In the genomic region with DNA sequence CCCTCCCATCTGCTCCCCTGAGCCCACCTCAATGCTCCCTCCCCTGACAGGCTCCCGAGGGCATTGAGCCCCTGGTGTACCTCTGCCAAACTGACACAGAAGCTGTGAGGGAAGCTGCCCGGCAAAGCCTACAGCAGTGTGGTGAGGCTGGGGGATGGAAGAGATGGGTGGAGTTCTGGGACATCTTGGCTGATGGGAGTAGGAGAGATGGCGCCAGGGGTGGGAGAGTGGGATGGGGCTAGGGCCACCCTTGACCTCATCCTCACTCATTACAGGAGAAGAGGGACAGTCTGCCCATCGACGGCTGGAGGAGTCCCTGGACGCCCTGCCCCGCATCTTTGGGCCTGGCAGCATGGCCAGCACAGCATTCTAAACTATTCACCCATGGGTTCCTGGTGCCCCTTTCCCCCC, we compare ENCODE assay signal across 1 cellular context.
TF ChIP-seq lines count a peak whose summit lies in the region.

No MANE protein-coding gene starts in this region.

TF ChIP-seq in HCT116, 20 proteins besides CTCF, POLR2A, EP300 and RAD21:
- no peak for TF ChIP-seq SRF (IDR thresholded peaks at IDR 0.05; ENCODE audit: low read depth)
- TF ChIP-seq SP1 (IDR thresholded peaks at IDR 0.05; ENCODE audit: low read depth) = no peak
- TF ChIP-seq TCF7L2 (IDR thresholded peaks at IDR 0.05; ENCODE audit: borderline replicate concordance, extremely low read depth, insufficient read depth, insufficient read length) = no peak
